In genomic region chr9:86454701-86455402, GRCh38 we compare ENCODE assay signal across 16 cellular contexts.
DNase-seq lines count a peak whose midpoint lies in the region; ATAC-seq and TF ChIP-seq lines count a peak whose summit lies in the region.
"Had no signal": no experiment of that assay in that cellular context is flagged by ENCODE, and none has a peak within 500 bp of the region (broad histone marks: within the 10 kb centered on the region; RNA-seq: fewer than 3 reads in every experiment).

No MANE protein-coding gene starts in this region.

- H3K9me3 Mint-ChIP-seq in stimulated activated effector memory CD8-positive, alpha-beta T cell treated with anti-CD3 and anti-CD28 coated beads, Interleukin-12 subunit alpha, Interleukin-12 subunit beta, amount 100 ng/mL, for 72 hours: no peaks in the 10 kb centered on the region
- H3K9me3 Mint-ChIP-seq: activated naive CD4-positive, alpha-beta T cell treated with anti-CD3 and anti-CD28 coated beads, Interleukin-2, amount 10 ng/mL, durations not matched to agents 7 days and 5 days; natural killer cell had no signal

- H3K4me1 ChIP-seq in body of pancreas (peaks cover 24% of the 10 kb centered on the region), hepatocyte (ENCODE audit: insufficient read depth) (peaks cover 28% of the 10 kb centered on the region), skeletal muscle satellite cell (ENCODE audit: control insufficient read depth, insufficient read depth, low read length) (peaks cover 11% of the 10 kb centered on the region)
- H3K4me1 ChIP-seq: right atrium auricular region had no signal

- WGBS in body of pancreas, 2 donors: 27 to 35% methylated on average over 7 of the region's 7 CpGs
- 61% methylated on average over 7 of the region's 7 CpGs for WGBS in hepatocyte (ENCODE audit: low lambda C conversion rate, missing lambda C conversion rate)

- intact Hi-C loops in body of pancreas (cut with DNase I): no loop called here
- intact Hi-C loops in sciatic nerve (cut with DNase I): no loop called here

- DNase-seq in HCEC 1CT: peak; percentile 11
- peak in 3 of 4 donors; percentile 7 to 23 (median 11) for DNase-seq in body of pancreas
- DNase-seq in hepatocyte (ENCODE audit: low spot score): no peak
- no peak for DNase-seq in C1 segment of cervical spinal cord (lab: John Stamatoyannopoulos, UW)
- DNase-seq in NCI-H748 (lab: John Stamatoyannopoulos, UW; ENCODE audit: unreplicated experiment): no peak
- DNase-seq in sciatic nerve (ENCODE audit: low spot score): no peak
- no peak for DNase-seq in stimulated activated effector memory CD8-positive, alpha-beta T cell treated with anti-CD3 and anti-CD28 coated beads, Interleukin-12 subunit alpha, Interleukin-12 subunit beta, amount 100 ng/mL, for 72 hours (ENCODE audit: low spot score in 2 of 2)
- DNase-seq: activated CD8-positive, alpha-beta memory T cell treated with anti-CD3 and anti-CD28 coated beads, Interleukin-2, amount 50 U/mL, for 4 hours; activated naive CD4-positive, alpha-beta T cell treated with anti-CD3 and anti-CD28 coated beads, Interleukin-2, amount 10 ng/mL, durations not matched to agents 7 days and 5 days; H7; natural killer cell; NCI-H1105; SHP77; T1000 had no signal

- no peaks in the 10 kb centered on the region for H4K20me1 ChIP-seq in hepatocyte (ENCODE audit: insufficient read depth, poor library complexity, severe bottlenecking)

- TF ChIP-seq POLR2A in body of pancreas (IDR thresholded peaks at IDR 0.05): peak in 1 of 3 donors; percentile 1

- peak overlapping the region; percentile 58 for H3K9ac ChIP-seq in skeletal muscle satellite cell (ENCODE audit: low read depth, low read length)

- peak overlapping the region; percentile 59 for H3K4me2 ChIP-seq in hepatocyte
- H3K4me2 ChIP-seq in skeletal muscle satellite cell (ENCODE audit: low read length): peak overlapping the region; percentile 79

- H3K4me3 ChIP-seq in body of pancreas (no peak overlapping the region), hepatocyte (no peak overlapping the region), skeletal muscle satellite cell (ENCODE audit: low read length) (peak overlapping the region; percentile 49)

- no peak for TF ChIP-seq CTCF in body of pancreas (IDR thresholded peaks at IDR 0.05)
- TF ChIP-seq CTCF in hepatocyte (IDR thresholded peaks at IDR 0.05; ENCODE audit: poor library complexity): no peak

- no peaks in the 10 kb centered on the region for H3K79me2 ChIP-seq in hepatocyte

- peak overlapping the region; percentile 63 for H2AFZ ChIP-seq in hepatocyte

- no peaks in the 10 kb centered on the region for H3K36me3 Mint-ChIP-seq in stimulated activated effector memory CD8-positive, alpha-beta T cell treated with anti-CD3 and anti-CD28 coated beads, Interleukin-12 subunit alpha, Interleukin-12 subunit beta, amount 100 ng/mL, for 72 hours
- H3K36me3 Mint-ChIP-seq: activated naive CD4-positive, alpha-beta T cell treated with anti-CD3 and anti-CD28 coated beads, Interleukin-2, amount 10 ng/mL, durations not matched to agents 7 days and 5 days; natural killer cell had no signal

- ATAC-seq in body of pancreas: peak; percentile 56
- ATAC-seq in sciatic nerve: no peak
- no peak for ATAC-seq in stimulated activated effector memory CD8-positive, alpha-beta T cell treated with anti-CD3 and anti-CD28 coated beads, Interleukin-12 subunit alpha, Interleukin-12 subunit beta, amount 100 ng/mL, for 72 hours
- ATAC-seq: natural killer cell had no signal

- H3K9me3 ChIP-seq in body of pancreas (no peaks in the 10 kb centered on the region), hepatocyte (ENCODE audit: low read depth) (no peaks in the 10 kb centered on the region), skeletal muscle satellite cell (replicated peaks; ENCODE audit: low read length) (no peaks in the 10 kb centered on the region)
- H3K9me3 ChIP-seq: right atrium auricular region had no signal

- H3K27ac ChIP-seq in body of pancreas (peak overlapping the region in 3 of 4 donors; percentile 55 to 68 (median 57)), hepatocyte (peak overlapping the region; percentile 7)
- H3K27ac ChIP-seq: right atrium auricular region had no signal

- no peaks in the 10 kb centered on the region for H3K27me3 ChIP-seq in body of pancreas
- H3K27me3 ChIP-seq in hepatocyte: no peaks in the 10 kb centered on the region
- H3K27me3 ChIP-seq in skeletal muscle satellite cell (ENCODE audit: control insufficient read depth, insufficient read depth, low read length): no peaks in the 10 kb centered on the region
- H3K27me3 ChIP-seq: right atrium auricular region had no signal

- no peaks in the 10 kb centered on the region for H3K9me2 ChIP-seq in hepatocyte (replicated peaks; ENCODE audit: insufficient read depth)

- no peak overlapping the region for H3K27ac Mint-ChIP-seq in stimulated activated effector memory CD8-positive, alpha-beta T cell treated with anti-CD3 and anti-CD28 coated beads, Interleukin-12 subunit alpha, Interleukin-12 subunit beta, amount 100 ng/mL, for 72 hours
- H3K27ac Mint-ChIP-seq: activated naive CD4-positive, alpha-beta T cell treated with anti-CD3 and anti-CD28 coated beads, Interleukin-2, amount 10 ng/mL, durations not matched to agents 7 days and 5 days; natural killer cell had no signal

- H3K4me1 Mint-ChIP-seq in stimulated activated effector memory CD8-positive, alpha-beta T cell treated with anti-CD3 and anti-CD28 coated beads, Interleukin-12 subunit alpha, Interleukin-12 subunit beta, amount 100 ng/mL, for 72 hours: no peaks in the 10 kb centered on the region
- H3K4me1 Mint-ChIP-seq: activated naive CD4-positive, alpha-beta T cell treated with anti-CD3 and anti-CD28 coated beads, Interleukin-2, amount 10 ng/mL, durations not matched to agents 7 days and 5 days; natural killer cell had no signal

- no peak overlapping the region for H3K4me3 Mint-ChIP-seq in stimulated activated effector memory CD8-positive, alpha-beta T cell treated with anti-CD3 and anti-CD28 coated beads, Interleukin-12 subunit alpha, Interleukin-12 subunit beta, amount 100 ng/mL, for 72 hours
- H3K4me3 Mint-ChIP-seq: activated naive CD4-positive, alpha-beta T cell treated with anti-CD3 and anti-CD28 coated beads, Interleukin-2, amount 10 ng/mL, durations not matched to agents 7 days and 5 days; natural killer cell had no signal

- H3K36me3 ChIP-seq in body of pancreas (replicated peaks in 1 of 2; ENCODE audit: insufficient read depth in 1 of 2, low read depth in 2 of 2) (no peaks in the 10 kb centered on the region), hepatocyte (replicated peaks; ENCODE audit: insufficient read depth, low read depth) (no peaks in the 10 kb centered on the region), skeletal muscle satellite cell (ENCODE audit: insufficient read depth, low read length) (no peaks in the 10 kb centered on the region)
- H3K36me3 ChIP-seq: right atrium auricular region had no signal

Comparison
In these comparisons a context has a peak if more than half of its experiments do, and no peak if none do; other contexts are left out.
1. DNase-seq: peak in HCEC 1CT (single experiment) and body of pancreas (3 of 4); none in hepatocyte (single experiment), C1 segment of cervical spinal cord (0 of 14), NCI-H748 (single experiment), sciatic nerve (single experiment) and stimulated activated effector memory CD8-positive, alpha-beta T cell treated with anti-CD3 and anti-CD28 coated beads, Interleukin-12 subunit alpha, Interleukin-12 subunit beta, amount 100 ng/mL, for 72 hours (0 of 2).